ENCODE assay signal across 11 cellular contexts in genomic region chrY:19303136-19303535, GRCh38.
"Had no signal": no experiment of that assay in that cellular context is flagged by ENCODE, and none has a peak within 500 bp of the region (broad histone marks: within the 10 kb centered on the region; RNA-seq: fewer than 3 reads in every experiment).

No MANE protein-coding gene starts in this region.

- H3K4me1 ChIP-seq: HAP-1 had no signal

- H3K27ac ChIP-seq: GM23248, HL-60 had no signal

- H3K4me3 ChIP-seq: GM23248, HAP-1, K562 had no signal

- DNase-seq: GM23248, GOT3, H7, HFFc6, IMR-90, KG1 had no signal

- FAIRE-seq: HTR-8/SVneo, K562 had no signal

- ATAC-seq: HCT116, K562 had no signal

- H3K36me3 ChIP-seq: HAP-1 had no signal

- H3K9me3 ChIP-seq: HAP-1 had no signal
